Comparison of ENCODE assay signal across 17 cellular contexts in genomic region chr6:43992126-43992663, GRCh38.
"Had no signal": no experiment of that assay in that cellular context is flagged by ENCODE, and none has a peak within 500 bp of the region (broad histone marks: within the 10 kb centered on the region; RNA-seq: fewer than 3 reads in every experiment).

No MANE protein-coding gene starts in this region.

- DNase-seq: activated CD4-positive, alpha-beta T cell treated with anti-CD3 and anti-CD28 coated beads, Interleukin-2, amount 50 U/mL, for 4 hours; activated gamma-delta T cell treated with Interleukin-2 at 50 U/mL for 16 hours; activated naive CD8-positive, alpha-beta T cell treated with anti-CD3 and anti-CD28 coated beads for 36 hours; activated T-cell treated with anti-CD3 and anti-CD28 coated beads, Interleukin-2, amount 50 U/mL, for 72 hours; cortex of kidney; effector CD8-positive, alpha-beta T cell; foreskin melanocyte; islet precursor cell; stimulated activated CD4-positive, alpha-beta T cell treated with anti-CD3 and anti-CD28 coated beads, Interleukin-12 subunit alpha, Interleukin-12 subunit beta, amount 100 ng/mL, for 4 hours; stimulated activated CD4-positive, alpha-beta T cell treated with anti-CD3 and anti-CD28 coated beads, Interleukin-2, amount 100 ng/mL, for 48 hours; stimulated activated CD8-positive, alpha-beta memory T cell treated with anti-CD3 and anti-CD28 coated beads, Interleukin-4, amount 100 ng/mL, for 48 hours; T-helper 2 cell had no signal

- H3K27me3 Mint-ChIP-seq: activated naive CD8-positive, alpha-beta T cell treated with anti-CD3 and anti-CD28 coated beads for 36 hours had no signal

- ATAC-seq: sciatic nerve had no signal

- H3K9me3 Mint-ChIP-seq: activated naive CD8-positive, alpha-beta T cell treated with anti-CD3 and anti-CD28 coated beads for 36 hours; activated T-cell treated with anti-CD3 and anti-CD28 coated beads, Interleukin-2, amount 50 U/mL, for 72 hours; mesothelial cell of epicardium; stimulated activated naive CD8-positive, alpha-beta T cell treated with anti-CD3 and anti-CD28 coated beads, Interleukin-15, Interleukin-2, amounts not matched to agents 100 ng/mL and 50 ng/mL, for 24 hours had no signal

- H3K36me3 Mint-ChIP-seq: activated naive CD8-positive, alpha-beta T cell treated with anti-CD3 and anti-CD28 coated beads for 36 hours; mesothelial cell of epicardium had no signal

- H3K27ac ChIP-seq: cardiac muscle cell, neutrophil had no signal

- H3K4me3 Mint-ChIP-seq: activated naive CD8-positive, alpha-beta T cell treated with anti-CD3 and anti-CD28 coated beads for 36 hours; activated T-cell treated with anti-CD3 and anti-CD28 coated beads, Interleukin-2, amount 50 U/mL, for 72 hours; mesothelial cell of epicardium; stimulated activated naive CD8-positive, alpha-beta T cell treated with anti-CD3 and anti-CD28 coated beads, Interleukin-15, Interleukin-2, amounts not matched to agents 100 ng/mL and 50 ng/mL, for 24 hours had no signal

- H3K27ac Mint-ChIP-seq: activated naive CD8-positive, alpha-beta T cell treated with anti-CD3 and anti-CD28 coated beads for 36 hours; activated T-cell treated with anti-CD3 and anti-CD28 coated beads, Interleukin-2, amount 50 U/mL, for 72 hours; stimulated activated naive CD8-positive, alpha-beta T cell treated with anti-CD3 and anti-CD28 coated beads, Interleukin-15, Interleukin-2, amounts not matched to agents 100 ng/mL and 50 ng/mL, for 24 hours had no signal

- H3K36me3 ChIP-seq: cardiac muscle cell, neutrophil had no signal

- H3K9me3 ChIP-seq: neutrophil had no signal

- H3K27me3 ChIP-seq: cardiac muscle cell had no signal

- H3K4me3 ChIP-seq: cardiac muscle cell had no signal
